18 cellular contexts compared by ENCODE assay signal in genomic region chr22:48091060-48091650, GRCh38.
"Had no signal": no experiment of that assay in that cellular context is flagged by ENCODE, and none has a peak within 500 bp of the region (broad histone marks: within the 10 kb centered on the region; RNA-seq: fewer than 3 reads in every experiment).

No MANE protein-coding gene starts in this region.

- H3K36me3 ChIP-seq: adrenal gland, cardiac muscle cell, colonic mucosa, esophagus squamous epithelium, right lobe of liver, stomach, thoracic aorta had no signal

- H3K27ac Mint-ChIP-seq: activated naive CD4-positive, alpha-beta T cell treated with anti-CD3 and anti-CD28 coated beads, Interleukin-2, amount 50 U/mL, for 24 hours; activated T-helper 17 cell treated with anti-CD3 and anti-CD28 coated beads, Interleukin-2, amount 50 U/mL, for 72 hours; natural killer cell; progenitor cell of endocrine pancreas had no signal

- H3K4me1 ChIP-seq: colonic mucosa, right lobe of liver had no signal

- H3K79me2 ChIP-seq: hepatocyte had no signal

- H2AFZ ChIP-seq: hepatocyte had no signal

- DNase-seq: activated CD4-positive, alpha-beta T cell treated with anti-CD3 and anti-CD28 coated beads, Interleukin-2, amount 50 U/mL, for 1 hour; colonic mucosa; esophagus squamous epithelium; natural killer cell; occipital lobe; stomach; SW 1271; T-helper 9 cell had no signal

- H3K36me3 Mint-ChIP-seq: natural killer cell had no signal

- H3K4me3 Mint-ChIP-seq: activated naive CD4-positive, alpha-beta T cell treated with anti-CD3 and anti-CD28 coated beads, Interleukin-2, amount 50 U/mL, for 24 hours; activated T-helper 17 cell treated with anti-CD3 and anti-CD28 coated beads, Interleukin-2, amount 50 U/mL, for 72 hours; natural killer cell had no signal

- ATAC-seq: activated CD4-positive, CD25-positive, alpha-beta regulatory T cell treated with anti-CD3 and anti-CD28 coated beads, Interleukin-2, amount 50 U/mL, for 24 hours; activated T-helper 17 cell treated with anti-CD3 and anti-CD28 coated beads, Interleukin-2, amount 50 U/mL, for 72 hours; left lobe of liver; natural killer cell had no signal

- H3K4me1 Mint-ChIP-seq: activated naive CD4-positive, alpha-beta T cell treated with anti-CD3 and anti-CD28 coated beads, Interleukin-2, amount 50 U/mL, for 24 hours; activated T-helper 17 cell treated with anti-CD3 and anti-CD28 coated beads, Interleukin-2, amount 50 U/mL, for 72 hours had no signal

- H3K27me3 ChIP-seq: adrenal gland, cardiac muscle cell, colonic mucosa, esophagus squamous epithelium, hepatocyte, right lobe of liver had no signal

- H3K4me3 ChIP-seq: cardiac muscle cell, colonic mucosa, hepatocyte, right lobe of liver, stomach had no signal

- H3K9me3 ChIP-seq: adrenal gland, colonic mucosa, esophagus squamous epithelium, right lobe of liver, stomach, thoracic aorta had no signal

- H3K9me3 Mint-ChIP-seq: activated naive CD4-positive, alpha-beta T cell treated with anti-CD3 and anti-CD28 coated beads, Interleukin-2, amount 50 U/mL, for 24 hours; activated T-helper 17 cell treated with anti-CD3 and anti-CD28 coated beads, Interleukin-2, amount 50 U/mL, for 72 hours; natural killer cell had no signal

- H3K27ac ChIP-seq: cardiac muscle cell, colonic mucosa, hepatocyte, right lobe of liver, thoracic aorta had no signal
